In genomic region chr2:136019304-136019703, GRCh38 we compare ENCODE assay signal across 9 cellular contexts. TPM values are rescaled to one million over a fixed set of nuclear protein-coding genes. Genes with fewer than 3 reads are reported as not detected.
A peak's percentile ranks its signal among the peaks of the same experiment; 100 is the strongest.
DNase-seq lines count a peak whose midpoint lies in the region; ATAC-seq, FAIRE-seq and TF ChIP-seq lines count a peak whose summit lies in the region.
"Had no signal": no experiment of that assay in that cellular context is flagged by ENCODE, and none has a peak within 500 bp of the region (broad histone marks: within the 10 kb centered on the region; RNA-seq: fewer than 3 reads in every experiment).

No MANE protein-coding gene starts in this region.

- TF ChIP-seq EP300 in transverse colon (IDR thresholded peaks at IDR 0.05; ENCODE audit: low read depth), result no peak

- H4K20me1 ChIP-seq in osteoblast (ENCODE audit: insufficient read depth, low read length) (no peaks in the 10 kb centered on the region), GM23248 (ENCODE audit: insufficient read depth) (no peaks in the 10 kb centered on the region)

- H3K27me3 Mint-ChIP-seq in activated CD8-positive, alpha-beta memory T cell treated with anti-CD3 and anti-CD28 coated beads, Interleukin-2, amount 10 ng/mL, durations not matched to agents 7 days and 5 days, result no peaks in the 10 kb centered on the region

- no peak overlapping the region for H3K4me3 ChIP-seq in transverse colon
- H3K4me3 ChIP-seq in osteoblast (ENCODE audit: insufficient read depth, low read length), result no peak overlapping the region
- no peak overlapping the region for H3K4me3 ChIP-seq in GM23248

- ATAC-seq in GM21529 (IDR thresholded peaks at IDR 0.05; ENCODE audit: unreplicated experiment), result peak; percentile 80
- peak; percentile 81 for ATAC-seq in HG03432 (IDR thresholded peaks at IDR 0.05; ENCODE audit: unreplicated experiment)
- no peak for ATAC-seq in activated CD8-positive, alpha-beta memory T cell treated with anti-CD3 and anti-CD28 coated beads, Interleukin-2, amount 10 ng/mL, durations not matched to agents 7 days and 5 days
- ATAC-seq: esophagus mucosa had no signal

- no peak overlapping the region for H3K27ac Mint-ChIP-seq in activated CD8-positive, alpha-beta memory T cell treated with anti-CD3 and anti-CD28 coated beads, Interleukin-2, amount 10 ng/mL, durations not matched to agents 7 days and 5 days

- DNase-seq in GM18507 (ENCODE audit: extremely low spot score, insufficient read length, low read depth) (no peak), kidney tubule cell (ENCODE audit: low spot score) (peak; percentile 23), transverse colon (no peak), osteoblast (ENCODE audit: insufficient read length, low spot score, missing footprints) (no peak), GM23248 (no peak)
- no peak for DNase-seq in activated CD8-positive, alpha-beta memory T cell treated with anti-CD3 and anti-CD28 coated beads, Interleukin-2, amount 10 ng/mL, durations not matched to agents 7 days and 5 days

- WGBS in transverse colon (ENCODE audit: low coverage in 1 of 2), 2 donors, result 83 to 84% methylated on average over 3 to 5 of the region's 5 CpGs
- 47 to 50% methylated on average over 5 of the region's 5 CpGs for WGBS in GM23248 (ENCODE audit: low coverage in 1 of 2, low lambda C conversion rate in 2 of 2, missing lambda C conversion rate in 2 of 2), 2 experiments

- peaks cover 3% of the 10 kb centered on the region for H3K9me3 Mint-ChIP-seq in activated CD8-positive, alpha-beta memory T cell treated with anti-CD3 and anti-CD28 coated beads, Interleukin-2, amount 10 ng/mL, durations not matched to agents 7 days and 5 days (ENCODE audit: low read depth)

- H3K27ac ChIP-seq in transverse colon (no peak overlapping the region), osteoblast (ENCODE audit: low read depth, low read length) (no peak overlapping the region), GM23248 (no peak overlapping the region)

- peaks cover 14% of the 10 kb centered on the region for H3K4me1 Mint-ChIP-seq in activated CD8-positive, alpha-beta memory T cell treated with anti-CD3 and anti-CD28 coated beads, Interleukin-2, amount 10 ng/mL, durations not matched to agents 7 days and 5 days

- intact Hi-C loops in transverse colon (cut with DNase I; ENCODE audit: low total_unique reads), result no loop called here

- TF ChIP-seq CTCF in transverse colon (IDR thresholded peaks at IDR 0.05) (no peak), osteoblast (IDR thresholded peaks at IDR 0.05; ENCODE audit: extremely low read depth, low read depth, low read length) (no peak)

- no peak overlapping the region for H3K4me3 Mint-ChIP-seq in activated CD8-positive, alpha-beta memory T cell treated with anti-CD3 and anti-CD28 coated beads, Interleukin-2, amount 10 ng/mL, durations not matched to agents 7 days and 5 days

- H3K4me2 ChIP-seq in osteoblast (ENCODE audit: insufficient read depth, low read length), result no peak overlapping the region
- H3K4me2 ChIP-seq in GM23248 (ENCODE audit: unreplicated experiment), result no peak overlapping the region

- CTCF ChIA-PET in activated CD8-positive, alpha-beta memory T cell treated with anti-CD3 and anti-CD28 coated beads, Interleukin-2, amount 10 ng/mL, durations not matched to agents 7 days and 5 days (lab: Charles Lee), result interaction anchor here (0.9 kb wide), 1 partner anchor 106 kb away, joined by 3 read pairs; no protein-coding TSS in a partner anchor

- peaks cover 0 to 4% (median 0%) of the 10 kb centered on the region in 4 donors for H3K4me1 ChIP-seq in transverse colon
- H3K4me1 ChIP-seq in osteoblast (ENCODE audit: insufficient read depth, low read length), result no peaks in the 10 kb centered on the region
- no peaks in the 10 kb centered on the region for H3K4me1 ChIP-seq in GM23248 (ENCODE audit: insufficient read depth)

- no peak overlapping the region for H2AFZ ChIP-seq in osteoblast (ENCODE audit: low read length)
- no peak overlapping the region for H2AFZ ChIP-seq in GM23248

- H3K36me3 Mint-ChIP-seq in activated CD8-positive, alpha-beta memory T cell treated with anti-CD3 and anti-CD28 coated beads, Interleukin-2, amount 10 ng/mL, durations not matched to agents 7 days and 5 days, result peaks cover 10% of the 10 kb centered on the region

- H3K79me2 ChIP-seq in osteoblast (ENCODE audit: insufficient read depth, low read length) (no peaks in the 10 kb centered on the region), GM23248 (ENCODE audit: insufficient read depth) (no peaks in the 10 kb centered on the region)

- H3K9me2 ChIP-seq in GM23248 (ENCODE audit: insufficient read depth), result no peaks in the 10 kb centered on the region

- H3K36me3 ChIP-seq in transverse colon, result no peaks in the 10 kb centered on the region
- no peaks in the 10 kb centered on the region for H3K36me3 ChIP-seq in osteoblast (ENCODE audit: insufficient read depth, low read length)
- no peaks in the 10 kb centered on the region for H3K36me3 ChIP-seq in GM23248 (ENCODE audit: low read depth)

- H3K9ac ChIP-seq in GM23248, result no peak overlapping the region

- in situ Hi-C loops in transverse colon (cut with MboI; ENCODE audit: low pct_ligation_motif_present in 1 of 4, low pct_unique_long_range_greater_than_20kb in 1 of 4, low sequenced_read_pairs in 3 of 4) (no loop called here), GM23248 (cut with MboI) (no loop called here)

- H3K9me3 ChIP-seq in transverse colon, result no peaks in the 10 kb centered on the region
- no peaks in the 10 kb centered on the region for H3K9me3 ChIP-seq in osteoblast (ENCODE audit: low read depth, low read length)
- no peaks in the 10 kb centered on the region for H3K9me3 ChIP-seq in GM23248 (ENCODE audit: low read depth)

- H3F3A ChIP-seq in GM23248 (ENCODE audit: insufficient read depth), result no peaks in the 10 kb centered on the region

- H3K27me3 ChIP-seq in transverse colon (no peaks in the 10 kb centered on the region), osteoblast (ENCODE audit: insufficient read depth, low read length) (no peaks in the 10 kb centered on the region), GM23248 (replicated peaks; ENCODE audit: insufficient read depth) (0 out of 2 replicates have a peak, but pooled peaks cover 12% of the 10 kb centered on the region)

- FAIRE-seq in GM18507 (lab: Jason Lieb, UNC), result peak; percentile 89

- no peak for TF ChIP-seq POLR2A in transverse colon (IDR thresholded peaks at IDR 0.05)

RNA-seq across cellular contexts. Expression of gene DARS1, which starts 33.9 kb away (rescaled TPM):
- 100 to 1,000 TPM in 1 of 2 experiments, 10 to 100 TPM in 1; 94.0 to 109 TPM for total RNA-seq in activated CD8-positive, alpha-beta memory T cell treated with anti-CD3 and anti-CD28 coated beads, Interleukin-2, amount 10 ng/mL, durations not matched to agents 7 days and 5 days
- 10 to 100 TPM; 20.5 to 42.3 (median 37.4) TPM for total RNA-seq in transverse colon
- 100 and 119 TPM in 2 replicates for total RNA-seq in osteoblast
- total RNA-seq in GM23248 (2014; rRNA removed; shearing (Covaris generic)), result 121 and 144 TPM in 2 replicates
- 109 and 111 TPM in 2 replicates for polyA plus RNA-seq in GM23248 (2016; fragmentation: Nextera tagmentation; extraction: Ambion mirVana)
